In genomic region chr1:221884821-221885220, GRCh38 we compare ENCODE assay signal across 17 cellular contexts.
"Had no signal": no experiment of that assay in that cellular context is flagged by ENCODE, and none has a peak within 500 bp of the region (broad histone marks: within the 10 kb centered on the region; RNA-seq: fewer than 3 reads in every experiment).

No MANE protein-coding gene starts in this region.

- H3K4me2 ChIP-seq: hepatocyte had no signal

- H3K27ac ChIP-seq: hepatocyte, left ventricle myocardium inferior, pancreas, tibial artery, uterus had no signal

- H3K4me3 Mint-ChIP-seq: activated CD4-positive, alpha-beta T cell treated with anti-CD3 and anti-CD28 coated beads, Interleukin-2, amount 10 ng/mL, durations not matched to agents 24 days and 14 days; activated CD8-positive, alpha-beta T cell treated with anti-CD3 and anti-CD28 coated beads, Interleukin-2, amount 10 ng/mL, durations not matched to agents 7 days and 5 days; activated naive CD8-positive, alpha-beta T cell; activated T-cell treated with anti-CD3 and anti-CD28 coated beads, Interleukin-2, amount 50 U/mL, for 72 hours; naive thymus-derived CD8-positive, alpha-beta T cell; stimulated activated memory B cell treated with anti-CD40 and anti-IgM and Interleukin-4, amounts not matched to agents 10 μg/mL and 1 μg/mL and 100 μg/mL, for 72 hours had no signal

- H3K4me1 Mint-ChIP-seq: activated CD4-positive, alpha-beta T cell treated with anti-CD3 and anti-CD28 coated beads, Interleukin-2, amount 10 ng/mL, durations not matched to agents 24 days and 14 days had no signal

- H3K9me3 ChIP-seq: left ventricle myocardium inferior, pancreas, tibial artery, uterus had no signal

- DNase-seq: activated CD4-positive, alpha-beta T cell treated with anti-CD3 and anti-CD28 coated beads, Interleukin-2, amount 10 ng/mL, durations not matched to agents 24 days and 14 days; activated CD4-positive, CD25-positive, alpha-beta regulatory T cell; activated CD8-positive, alpha-beta memory T cell treated with anti-CD3 and anti-CD28 coated beads, Interleukin-2, amount 50 U/mL, for 48 hours; activated CD8-positive, alpha-beta T cell treated with anti-CD3 and anti-CD28 coated beads, Interleukin-2, amount 10 ng/mL, durations not matched to agents 7 days and 5 days; activated gamma-delta T cell treated with Interleukin-2 at 50 U/mL for 16 hours; activated T-cell treated with anti-CD3 and anti-CD28 coated beads, Interleukin-2, amount 50 U/mL, for 72 hours; effector memory CD4-positive, alpha-beta T cell; kidney; left ventricle myocardium inferior; naive thymus-derived CD8-positive, alpha-beta T cell; pancreas; stimulated activated CD4-positive, alpha-beta T cell treated with anti-CD3 and anti-CD28 coated beads, Interleukin-2, amount 100 ng/mL, for 48 hours; tibial artery; uterus had no signal

- H3K27me3 ChIP-seq: hepatocyte, pancreas, tibial artery, uterus had no signal

- H3K36me3 ChIP-seq: left ventricle myocardium inferior, pancreas, tibial artery, uterus had no signal

- H2AFZ ChIP-seq: hepatocyte had no signal

- H3K9me3 Mint-ChIP-seq: activated CD4-positive, alpha-beta T cell treated with anti-CD3 and anti-CD28 coated beads, Interleukin-2, amount 10 ng/mL, durations not matched to agents 24 days and 14 days; activated T-cell treated with anti-CD3 and anti-CD28 coated beads, Interleukin-2, amount 50 U/mL, for 72 hours; naive thymus-derived CD8-positive, alpha-beta T cell; stimulated activated memory B cell treated with anti-CD40 and anti-IgM and Interleukin-4, amounts not matched to agents 10 μg/mL and 1 μg/mL and 100 μg/mL, for 72 hours had no signal

- ATAC-seq: activated CD8-positive, alpha-beta T cell treated with anti-CD3 and anti-CD28 coated beads, Interleukin-2, amount 10 ng/mL, durations not matched to agents 7 days and 5 days; activated T-cell treated with anti-CD3 and anti-CD28 coated beads, Interleukin-2, amount 50 U/mL, for 72 hours; naive thymus-derived CD8-positive, alpha-beta T cell; pancreas; stimulated activated memory B cell treated with anti-CD40 and anti-IgM and Interleukin-4, amounts not matched to agents 10 μg/mL and 1 μg/mL and 100 μg/mL, for 72 hours had no signal

- H3K4me1 ChIP-seq: pancreas, uterus had no signal

- H3K4me3 ChIP-seq: hepatocyte, left ventricle myocardium inferior, pancreas, tibial artery, uterus had no signal

- H3K36me3 Mint-ChIP-seq: activated naive CD8-positive, alpha-beta T cell; naive thymus-derived CD8-positive, alpha-beta T cell; stimulated activated memory B cell treated with anti-CD40 and anti-IgM and Interleukin-4, amounts not matched to agents 10 μg/mL and 1 μg/mL and 100 μg/mL, for 72 hours had no signal

- H3K27ac Mint-ChIP-seq: activated CD4-positive, alpha-beta T cell treated with anti-CD3 and anti-CD28 coated beads, Interleukin-2, amount 10 ng/mL, durations not matched to agents 24 days and 14 days; activated CD8-positive, alpha-beta T cell treated with anti-CD3 and anti-CD28 coated beads, Interleukin-2, amount 10 ng/mL, durations not matched to agents 7 days and 5 days; activated naive CD8-positive, alpha-beta T cell; activated T-cell treated with anti-CD3 and anti-CD28 coated beads, Interleukin-2, amount 50 U/mL, for 72 hours; naive thymus-derived CD8-positive, alpha-beta T cell; stimulated activated memory B cell treated with anti-CD40 and anti-IgM and Interleukin-4, amounts not matched to agents 10 μg/mL and 1 μg/mL and 100 μg/mL, for 72 hours had no signal

- H3K79me2 ChIP-seq: hepatocyte had no signal

- H3K27me3 Mint-ChIP-seq: stimulated activated memory B cell treated with anti-CD40 and anti-IgM and Interleukin-4, amounts not matched to agents 10 μg/mL and 1 μg/mL and 100 μg/mL, for 72 hours had no signal
